Comparison of ENCODE assay signal across 14 cellular contexts in the genomic region with DNA sequence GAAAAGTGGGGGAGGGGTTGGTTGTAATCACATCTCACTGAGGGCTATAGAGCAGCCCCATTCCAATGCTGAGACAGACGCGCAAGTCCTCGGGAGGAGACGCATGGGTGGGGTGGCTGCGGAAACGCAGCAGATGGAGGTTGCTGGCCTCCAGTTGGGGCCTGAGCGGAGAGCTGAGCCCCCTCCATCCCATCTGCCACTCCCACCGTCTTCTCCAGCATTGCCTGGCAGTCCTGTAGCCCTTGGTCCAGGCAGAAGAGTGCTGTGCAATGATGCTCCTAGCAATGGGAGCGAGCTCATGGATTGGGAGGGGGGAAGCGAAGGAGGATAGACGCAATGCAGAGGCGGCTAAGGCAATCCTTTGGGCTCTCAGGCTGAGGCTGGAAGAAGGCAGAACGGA.
DNase-seq lines count a peak whose midpoint lies in the region; ATAC-seq and TF ChIP-seq lines count a peak whose summit lies in the region.
"Had no signal": no experiment of that assay in that cellular context is flagged by ENCODE, and none has a peak within 500 bp of the region (broad histone marks: within the 10 kb centered on the region; RNA-seq: fewer than 3 reads in every experiment).

No MANE protein-coding gene starts in this region.

- TF ChIP-seq CTCF in WERI-Rb-1 (IDR thresholded peaks at IDR 0.05; ENCODE audit: low read depth, low read length) (no peak), WTC11 (IDR thresholded peaks at IDR 0.05) (no peak)

- H3K27ac Mint-ChIP-seq in stimulated activated naive B cell treated with anti-CD40 and anti-IgM and Interleukin-4, amounts not matched to agents 10 μg/mL and 1 μg/mL and 100 μg/mL, for 72 hours = peak overlapping the region; percentile 42
- H3K27ac Mint-ChIP-seq in WTC11 = no peak overlapping the region
- H3K27ac Mint-ChIP-seq: B cell; CD4-positive, alpha-beta T cell; GM23338 had no signal

- H3K27me3 ChIP-seq in WERI-Rb-1 (ENCODE audit: insufficient read depth, low read depth, severe bottlenecking) (no peaks in the 10 kb centered on the region), mesenchymal stem cell (ENCODE audit: control insufficient read depth in 1 of 2, insufficient read depth in 1 of 2, low read length in 2 of 2) (no peaks in the 10 kb centered on the region)

- H3K79me1 ChIP-seq in mesenchymal stem cell (replicated peaks; ENCODE audit: low read length, poor library complexity, severe bottlenecking) = no peaks in the 10 kb centered on the region

- H3K4me1 ChIP-seq in mesenchymal stem cell (ENCODE audit: control insufficient read depth, insufficient read depth, low read depth, low read length) = no peaks in the 10 kb centered on the region

- no peaks in the 10 kb centered on the region for H3K27me3 Mint-ChIP-seq in stimulated activated naive B cell treated with anti-CD40 and anti-IgM and Interleukin-4, amounts not matched to agents 10 μg/mL and 1 μg/mL and 100 μg/mL, for 72 hours
- H3K27me3 Mint-ChIP-seq in WTC11 (ENCODE audit: low read depth) = peaks cover 3% of the 10 kb centered on the region
- H3K27me3 Mint-ChIP-seq: CD4-positive, alpha-beta T cell had no signal

- H3K9me3 ChIP-seq in WERI-Rb-1 (ENCODE audit: severe bottlenecking) = no peaks in the 10 kb centered on the region
- peaks cover 12% of the 10 kb centered on the region for H3K9me3 ChIP-seq in mesenchymal stem cell (ENCODE audit: control insufficient read depth, low read length)

- no peak overlapping the region for H3K4me2 ChIP-seq in mesenchymal stem cell (ENCODE audit: low read length, poor library complexity, severe bottlenecking)
- H3K4me2 ChIP-seq: GM23338 had no signal

- no peak overlapping the region for H3K9ac ChIP-seq in mesenchymal stem cell (ENCODE audit: low read length)

- no peak overlapping the region for H2BK5ac ChIP-seq in mesenchymal stem cell (ENCODE audit: low read depth, low read length, poor library complexity, severe bottlenecking)

- no peak overlapping the region for H3K4ac ChIP-seq in mesenchymal stem cell (ENCODE audit: low read depth in 1 of 2, low read length in 2 of 2)

- H3K27ac ChIP-seq in WERI-Rb-1 (no peak overlapping the region), mesenchymal stem cell (ENCODE audit: low read length, poor library complexity, severe bottlenecking) (no peak overlapping the region)

- H3K4me3 ChIP-seq in WERI-Rb-1 (ENCODE audit: low read depth, low read length) = no peak overlapping the region
- H3K4me3 ChIP-seq in mesenchymal stem cell (ENCODE audit: insufficient read depth in 1 of 2, low read depth in 1 of 2, low read length in 2 of 2) = no peak overlapping the region
- H3K4me3 ChIP-seq: GM12878, GM23338 had no signal

- no peak overlapping the region for H2BK15ac ChIP-seq in mesenchymal stem cell (ENCODE audit: low read depth, poor library complexity, severe bottlenecking)

- POLR2A ChIA-PET in WTC11 (lab: Charles Lee) = no interaction called here

- WGBS in mesenchymal stem cell = 88% methylated on average over 13 of the region's 13 CpGs

- peak; percentile 51 to 80 for DNase-seq in NCI-H524 (lab: John Stamatoyannopoulos, UW)
- DNase-seq in WERI-Rb-1 = peak; percentile 13
- no peak for DNase-seq in mesenchymal stem cell
- DNase-seq in stimulated activated naive B cell treated with anti-CD40 and anti-IgM and Interleukin-4, amounts not matched to agents 10 μg/mL and 1 μg/mL and 100 μg/mL, for 72 hours = no peak
- no peak for DNase-seq in NCI-H1105 treated with DMSO at 0.1 percent for 48 hours (lab: John Stamatoyannopoulos, UW)
- DNase-seq in hepatic stellate cell (ENCODE audit: low spot score) = no peak
- no peak for DNase-seq in WTC11 (ENCODE audit: low spot score)
- DNase-seq: Calu3; CD4-positive, alpha-beta T cell; DMS 273 treated with DMSO at 0.1 percent for 48 hours; H9 had no signal

- H3K4me1 Mint-ChIP-seq in stimulated activated naive B cell treated with anti-CD40 and anti-IgM and Interleukin-4, amounts not matched to agents 10 μg/mL and 1 μg/mL and 100 μg/mL, for 72 hours = no peaks in the 10 kb centered on the region
- peaks cover 14% of the 10 kb centered on the region for H3K4me1 Mint-ChIP-seq in WTC11
- H3K4me1 Mint-ChIP-seq: B cell had no signal

- no peak overlapping the region for H3K14ac ChIP-seq in mesenchymal stem cell (ENCODE audit: low read length in 2 of 2)

- CTCF ChIA-PET in WTC11 (lab: Charles Lee) = no interaction called here

- H4K91ac ChIP-seq in mesenchymal stem cell (ENCODE audit: low read length) = peak overlapping the region; percentile 35

- H3K18ac ChIP-seq in mesenchymal stem cell (ENCODE audit: low read depth in 1 of 2, low read length in 2 of 2) = no peak overlapping the region

- H2BK120ac ChIP-seq in mesenchymal stem cell (ENCODE audit: low read depth, low read length) = no peak overlapping the region

- H3K36me3 ChIP-seq in WERI-Rb-1 (no peaks in the 10 kb centered on the region), mesenchymal stem cell (ENCODE audit: control insufficient read depth in 1 of 2, insufficient read depth in 2 of 2, low read depth in 1 of 2, low read length in 2 of 2) (no peaks in the 10 kb centered on the region)

- H3K23ac ChIP-seq in mesenchymal stem cell (ENCODE audit: low read length in 2 of 2) = no peak overlapping the region

- H2BK12ac ChIP-seq in mesenchymal stem cell (ENCODE audit: low read length in 2 of 2) = no peak overlapping the region

- H3K36me3 Mint-ChIP-seq in stimulated activated naive B cell treated with anti-CD40 and anti-IgM and Interleukin-4, amounts not matched to agents 10 μg/mL and 1 μg/mL and 100 μg/mL, for 72 hours = no peaks in the 10 kb centered on the region
- peaks cover 7% of the 10 kb centered on the region; the same call in 1 of the 2 replicates for H3K36me3 Mint-ChIP-seq in WTC11

- ATAC-seq in stimulated activated naive B cell treated with anti-CD40 and anti-IgM and Interleukin-4, amounts not matched to agents 10 μg/mL and 1 μg/mL and 100 μg/mL, for 72 hours (replicated peaks) = no peak
- no peak for ATAC-seq in WTC11
- ATAC-seq: GM12878, GM23338 had no signal

- H4K8ac ChIP-seq in mesenchymal stem cell (ENCODE audit: low read length) = no peak overlapping the region

- H3K4me3 Mint-ChIP-seq in stimulated activated naive B cell treated with anti-CD40 and anti-IgM and Interleukin-4, amounts not matched to agents 10 μg/mL and 1 μg/mL and 100 μg/mL, for 72 hours = no peak overlapping the region
- H3K4me3 Mint-ChIP-seq in WTC11 = no peak overlapping the region
- H3K4me3 Mint-ChIP-seq: B cell; CD4-positive, alpha-beta T cell; GM23338; H9 had no signal

- H3K9me3 Mint-ChIP-seq in stimulated activated naive B cell treated with anti-CD40 and anti-IgM and Interleukin-4, amounts not matched to agents 10 μg/mL and 1 μg/mL and 100 μg/mL, for 72 hours = peaks cover 9 to 10% of the 10 kb centered on the region in 2 donors
- H3K9me3 Mint-ChIP-seq in WTC11 = peaks cover 19% of the 10 kb centered on the region
- H3K9me3 Mint-ChIP-seq: GM23338 had no signal

- no peak overlapping the region for H2AK5ac ChIP-seq in mesenchymal stem cell (ENCODE audit: low read length, severe bottlenecking)

- H2AFZ ChIP-seq in mesenchymal stem cell (ENCODE audit: low read depth, low read length) = no peak overlapping the region
- H2AFZ ChIP-seq: GM23338 had no signal

TF ChIP-seq in WTC11, 78 proteins besides CTCF, POLR2A, EP300 and RAD21:
- no peak for TF ChIP-seq TCF7 (CRISPR knock-in tag; IDR thresholded peaks at IDR 0.05; ENCODE audit: low read depth)
- TF ChIP-seq ZNF121 (CRISPR knock-in tag; IDR thresholded peaks at IDR 0.05) = no peak

Comparison
In these comparisons a context has a peak if more than half of its experiments do, and no peak if none do; other contexts are left out.
1. DNase-seq: peak in NCI-H524 (2 of 2) and WERI-Rb-1 (single experiment); none in mesenchymal stem cell (single experiment), stimulated activated naive B cell treated with anti-CD40 and anti-IgM and Interleukin-4, amounts not matched to agents 10 μg/mL and 1 μg/mL and 100 μg/mL, for 72 hours (single experiment), NCI-H1105 treated with DMSO at 0.1 percent for 48 hours (single experiment), hepatic stellate cell (single experiment) and WTC11 (single experiment).